14 cellular contexts compared by ENCODE assay signal in the genomic region with DNA sequence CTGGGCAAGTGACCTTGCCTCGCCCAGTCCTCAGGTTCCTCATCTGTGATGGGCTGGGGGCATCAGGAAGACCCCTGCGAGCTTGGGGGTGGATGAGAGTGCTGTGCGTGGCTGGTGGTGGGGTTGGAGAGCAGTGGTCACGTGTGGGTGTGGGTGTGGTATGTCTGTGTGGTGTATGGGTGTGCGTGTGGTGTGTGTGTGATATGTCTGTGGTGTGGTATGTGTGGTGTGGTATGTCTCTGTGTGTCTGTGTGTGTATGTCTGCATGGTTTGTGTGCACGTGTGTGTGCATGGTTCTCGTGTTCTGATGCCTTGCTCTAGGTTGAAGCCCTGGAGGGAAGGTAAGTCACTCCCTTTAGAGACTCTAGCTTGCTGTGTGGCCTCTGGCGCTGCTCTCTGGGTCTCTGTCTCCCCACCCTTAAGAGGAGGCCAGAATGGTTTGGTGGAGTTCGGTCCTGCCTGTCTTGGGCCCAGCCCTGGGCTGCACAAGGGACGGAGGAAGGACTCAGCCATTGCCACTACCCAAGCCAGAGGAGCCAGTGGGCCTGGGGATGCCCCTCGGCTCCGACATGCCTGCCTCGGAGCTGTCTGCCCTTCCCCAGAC.
DNase-seq lines count a peak whose midpoint lies in the region; ATAC-seq and TF ChIP-seq lines count a peak whose summit lies in the region.
"Had no signal": no experiment of that assay in that cellular context is flagged by ENCODE, and none has a peak within 500 bp of the region (broad histone marks: within the 10 kb centered on the region; RNA-seq: fewer than 3 reads in every experiment).

No MANE protein-coding gene starts in this region.

- peaks cover 23% of the 10 kb centered on the region for H3K4me1 Mint-ChIP-seq in stimulated activated naive CD8-positive, alpha-beta T cell treated with anti-CD3 and anti-CD28 coated beads, Interleukin-15, amount 100 ng/mL, for 72 hours
- peaks cover 83% of the 10 kb centered on the region for H3K4me1 Mint-ChIP-seq in dendritic cell treated with granulocyte-macrophage colony-stimulating factor and Interleukin-4, amounts not matched to agents 40 ng/mL and 50 ng/mL, for 4 days (ENCODE audit: low read depth)
- peaks cover 54% of the 10 kb centered on the region for H3K4me1 Mint-ChIP-seq in osteocyte (ENCODE audit: unreplicated experiment)
- peaks cover 7% of the 10 kb centered on the region for H3K4me1 Mint-ChIP-seq in activated T-cell treated with anti-CD3 and anti-CD28 coated beads, Interleukin-2, amount 50 U/mL, for 4 hours (ENCODE audit: low read depth)

- no peak overlapping the region for H3K4me3 Mint-ChIP-seq in stimulated activated naive CD8-positive, alpha-beta T cell treated with anti-CD3 and anti-CD28 coated beads, Interleukin-15, amount 100 ng/mL, for 72 hours
- H3K4me3 Mint-ChIP-seq in dendritic cell treated with granulocyte-macrophage colony-stimulating factor and Interleukin-4, amounts not matched to agents 40 ng/mL and 50 ng/mL, for 4 days, result peak overlapping the region; percentile 5
- no peak overlapping the region for H3K4me3 Mint-ChIP-seq in osteocyte (ENCODE audit: unreplicated experiment)
- H3K4me3 Mint-ChIP-seq in activated T-cell treated with anti-CD3 and anti-CD28 coated beads, Interleukin-2, amount 50 U/mL, for 4 hours, result no peak overlapping the region
- H3K4me3 Mint-ChIP-seq: activated CD4-positive, alpha-beta memory T cell treated with anti-CD3 and anti-CD28 coated beads for 36 hours; neural crest cell; T-helper 2 cell treated with Interferon-gamma antibody and Interleukin-4, amounts not matched to agents 5 μg/mL and 100 μg/mL, for 36 hours had no signal

- intact Hi-C loops in dendritic cell treated with granulocyte-macrophage colony-stimulating factor and Interleukin-4, amounts not matched to agents 40 ng/mL and 50 ng/mL, for 4 days (cut with micrococcal nuclease), result no loop called here

- no peak for DNase-seq in stimulated activated naive CD8-positive, alpha-beta T cell treated with anti-CD3 and anti-CD28 coated beads, Interleukin-15, amount 100 ng/mL, for 72 hours
- no peak for DNase-seq in stimulated activated naive CD8-positive, alpha-beta T cell treated with anti-CD3 and anti-CD28 coated beads, Interleukin-15, Interleukin-2, amounts not matched to agents 100 U/mL and 50 U/mL, for 24 hours
- no peak for DNase-seq in osteocyte (ENCODE audit: extremely low spot score, unreplicated experiment)
- DNase-seq in 8988T, result no peak
- DNase-seq in activated T-cell treated with anti-CD3 and anti-CD28 coated beads, Interleukin-2, amount 50 U/mL, for 4 hours, result no peak
- DNase-seq: activated CD4-positive, alpha-beta memory T cell treated with anti-CD3 and anti-CD28 coated beads for 36 hours; activated gamma-delta T cell treated with Interleukin-2 at 50 U/mL for 16 hours; stimulated activated CD4-positive, alpha-beta T cell treated with anti-CD3 and anti-CD28 coated beads, Interleukin-15, amount 100 ng/mL, for 24 hours had no signal

- H3K9me3 Mint-ChIP-seq in stimulated activated naive CD8-positive, alpha-beta T cell treated with anti-CD3 and anti-CD28 coated beads, Interleukin-15, amount 100 ng/mL, for 72 hours, result no peaks in the 10 kb centered on the region
- no peaks in the 10 kb centered on the region for H3K9me3 Mint-ChIP-seq in dendritic cell treated with granulocyte-macrophage colony-stimulating factor and Interleukin-4, amounts not matched to agents 40 ng/mL and 50 ng/mL, for 4 days
- H3K9me3 Mint-ChIP-seq in osteocyte (ENCODE audit: unreplicated experiment), result no peaks in the 10 kb centered on the region
- no peaks in the 10 kb centered on the region for H3K9me3 Mint-ChIP-seq in activated T-cell treated with anti-CD3 and anti-CD28 coated beads, Interleukin-2, amount 50 U/mL, for 4 hours
- H3K9me3 Mint-ChIP-seq: activated CD4-positive, alpha-beta memory T cell treated with anti-CD3 and anti-CD28 coated beads for 36 hours; neural crest cell; T-helper 2 cell treated with Interferon-gamma antibody and Interleukin-4, amounts not matched to agents 5 μg/mL and 100 μg/mL, for 36 hours had no signal

- peak; percentile 16 for ATAC-seq in stimulated activated naive CD8-positive, alpha-beta T cell treated with anti-CD3 and anti-CD28 coated beads, Interleukin-15, amount 100 ng/mL, for 72 hours
- ATAC-seq in stimulated activated naive CD8-positive, alpha-beta T cell treated with anti-CD3 and anti-CD28 coated beads, Interleukin-15, Interleukin-2, amounts not matched to agents 100 U/mL and 50 U/mL, for 24 hours, result no peak
- ATAC-seq in HG03469 (IDR thresholded peaks at IDR 0.05; ENCODE audit: unreplicated experiment), result no peak
- ATAC-seq in GM19455 (IDR thresholded peaks at IDR 0.05; ENCODE audit: unreplicated experiment), result no peak
- ATAC-seq in activated T-cell treated with anti-CD3 and anti-CD28 coated beads, Interleukin-2, amount 50 U/mL, for 4 hours, result no peak
- ATAC-seq: left colon had no signal

- TF ChIP-seq CTCF in osteocyte (IDR thresholded peaks at IDR 0.05), result no peak

- H3K27me3 Mint-ChIP-seq in stimulated activated naive CD8-positive, alpha-beta T cell treated with anti-CD3 and anti-CD28 coated beads, Interleukin-15, amount 100 ng/mL, for 72 hours, result no peaks in the 10 kb centered on the region
- no peaks in the 10 kb centered on the region for H3K27me3 Mint-ChIP-seq in dendritic cell treated with granulocyte-macrophage colony-stimulating factor and Interleukin-4, amounts not matched to agents 40 ng/mL and 50 ng/mL, for 4 days
- H3K27me3 Mint-ChIP-seq in osteocyte (ENCODE audit: unreplicated experiment), result no peaks in the 10 kb centered on the region
- H3K27me3 Mint-ChIP-seq in activated T-cell treated with anti-CD3 and anti-CD28 coated beads, Interleukin-2, amount 50 U/mL, for 4 hours (ENCODE audit: low read depth), result no peaks in the 10 kb centered on the region
- H3K27me3 Mint-ChIP-seq: activated CD4-positive, alpha-beta memory T cell treated with anti-CD3 and anti-CD28 coated beads for 36 hours had no signal

- H3K36me3 Mint-ChIP-seq in dendritic cell treated with granulocyte-macrophage colony-stimulating factor and Interleukin-4, amounts not matched to agents 40 ng/mL and 50 ng/mL, for 4 days (ENCODE audit: low read depth), result peaks cover 100% of the 10 kb centered on the region
- peaks cover 6% of the 10 kb centered on the region for H3K36me3 Mint-ChIP-seq in osteocyte (ENCODE audit: unreplicated experiment)
- H3K36me3 Mint-ChIP-seq in activated T-cell treated with anti-CD3 and anti-CD28 coated beads, Interleukin-2, amount 50 U/mL, for 4 hours (ENCODE audit: insufficient read depth), result no peaks in the 10 kb centered on the region
- H3K36me3 Mint-ChIP-seq: activated CD4-positive, alpha-beta memory T cell treated with anti-CD3 and anti-CD28 coated beads for 36 hours had no signal

- no peak overlapping the region for H3K27ac Mint-ChIP-seq in stimulated activated naive CD8-positive, alpha-beta T cell treated with anti-CD3 and anti-CD28 coated beads, Interleukin-15, amount 100 ng/mL, for 72 hours
- peak overlapping the region; percentile 39 for H3K27ac Mint-ChIP-seq in dendritic cell treated with granulocyte-macrophage colony-stimulating factor and Interleukin-4, amounts not matched to agents 40 ng/mL and 50 ng/mL, for 4 days
- H3K27ac Mint-ChIP-seq in osteocyte (ENCODE audit: unreplicated experiment), result peak overlapping the region; percentile 72
- H3K27ac Mint-ChIP-seq: activated CD4-positive, alpha-beta memory T cell treated with anti-CD3 and anti-CD28 coated beads for 36 hours; T-helper 2 cell treated with Interferon-gamma antibody and Interleukin-4, amounts not matched to agents 5 μg/mL and 100 μg/mL, for 36 hours had no signal

Comparison
In these comparisons a context has a peak if more than half of its experiments do, and no peak if none do; other contexts are left out.
1. H3K27ac Mint-ChIP-seq: peak in dendritic cell treated with granulocyte-macrophage colony-stimulating factor and Interleukin-4, amounts not matched to agents 40 ng/mL and 50 ng/mL, for 4 days (single experiment) and osteocyte (single experiment); none in stimulated activated naive CD8-positive, alpha-beta T cell treated with anti-CD3 and anti-CD28 coated beads, Interleukin-15, amount 100 ng/mL, for 72 hours (0 of 2).